Comparison of ENCODE assay signal across 8 cellular contexts in the genomic region with DNA sequence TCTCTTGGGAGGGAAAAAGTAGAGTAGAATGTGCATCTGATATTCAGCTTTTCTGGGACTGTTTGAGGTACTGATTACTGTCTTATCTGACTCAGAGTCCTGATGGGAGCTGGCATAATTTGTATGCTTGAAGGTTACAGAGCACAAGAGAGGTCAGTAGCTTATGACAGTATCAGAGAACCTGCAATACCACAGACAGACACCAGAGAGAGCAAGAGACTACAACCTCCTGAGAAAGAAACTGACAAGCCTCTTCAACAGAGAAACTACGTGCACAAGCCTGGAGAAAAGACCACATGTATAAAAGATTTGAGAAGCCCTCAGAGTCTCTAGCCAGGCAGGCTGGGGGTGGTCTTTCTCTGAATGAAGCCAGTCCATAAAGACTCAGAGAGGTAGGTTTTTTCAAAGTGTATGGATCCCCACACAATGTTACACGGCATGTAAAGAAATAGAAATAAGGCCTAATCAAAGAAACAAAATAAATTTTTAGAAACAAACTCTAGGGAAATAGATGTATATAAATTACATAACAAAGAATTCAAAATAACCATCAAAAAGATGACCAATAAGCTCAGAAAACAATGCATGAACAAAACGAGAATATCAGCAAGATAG.
A peak's percentile ranks its signal among the peaks of the same experiment; 100 is the strongest.
DNase-seq lines count a peak whose midpoint lies in the region; TF ChIP-seq lines count a peak whose summit lies in the region.

No MANE protein-coding gene starts in this region.

- peak; percentile 74 for TF ChIP-seq CTCF in left ventricle myocardium inferior (IDR thresholded peaks at IDR 0.05; ENCODE audit: borderline replicate concordance)

- no peaks in the 10 kb centered on the region for H3K27me3 ChIP-seq in left ventricle myocardium inferior (ENCODE audit: low read depth)

- no peaks in the 10 kb centered on the region for H3K9me3 ChIP-seq in left ventricle myocardium inferior (replicated peaks)

- no peak overlapping the region for H3K4me3 ChIP-seq in left ventricle myocardium inferior

- POLR2A ChIA-PET in HEK293T (lab: Yijun Ruan, JAX): no interaction called here

- CTCF ChIA-PET in HEK293T (lab: Yijun Ruan, JAX): interaction anchor here (0.6 kb wide), 1 partner anchor 30 kb away, joined by 3 read pairs; no protein-coding TSS in a partner anchor

- DNase-seq in ELR (ENCODE audit: low read depth) (peak; percentile 1), HEK293T (ENCODE audit: extremely low spot score) (peak; percentile 45), NCI-H1105 (lab: John Stamatoyannopoulos, UW) (peak; percentile 25), SKM-1 treated with dmso at 0.1 percent for 144 hours (lab: John Stamatoyannopoulos, UW; ENCODE audit: unreplicated experiment) (peak; percentile 58), left ventricle myocardium inferior (no peak), stromal cell of bone marrow (ENCODE audit: low read depth) (peak; percentile 19), T-helper 1 cell (no peak)
- no peak for DNase-seq in stimulated activated CD4-positive, alpha-beta T cell treated with anti-CD3 and anti-CD28 coated beads, Interleukin-2, amount 100 ng/mL, for 48 hours

- H3K4me1 ChIP-seq in left ventricle myocardium inferior: no peaks in the 10 kb centered on the region

- no peaks in the 10 kb centered on the region for H3K36me3 ChIP-seq in left ventricle myocardium inferior

- intact Hi-C loops in left ventricle myocardium inferior (cut with micrococcal nuclease): no loop called here

- no peak overlapping the region for H3K27ac ChIP-seq in left ventricle myocardium inferior (replicated peaks)

TF ChIP-seq in HEK293T, 16 proteins besides CTCF, POLR2A, EP300 and RAD21:
- TF ChIP-seq SP1 (IDR thresholded peaks at IDR 0.05) (no peak), SUZ12 (IDR thresholded peaks at IDR 0.05) (no peak), HDGF (IDR thresholded peaks at IDR 0.05; ENCODE audit: borderline replicate concordance) (no peak)

Comparison
In these comparisons a context has a peak if more than half of its experiments do, and no peak if none do; other contexts are left out.
1. DNase-seq: peak in ELR (single experiment), HEK293T (single experiment), NCI-H1105 (single experiment), SKM-1 treated with dmso at 0.1 percent for 144 hours (single experiment) and stromal cell of bone marrow (single experiment); none in left ventricle myocardium inferior (single experiment), stimulated activated CD4-positive, alpha-beta T cell treated with anti-CD3 and anti-CD28 coated beads, Interleukin-2, amount 100 ng/mL, for 48 hours (0 of 2) and T-helper 1 cell (0 of 5).